Comparison of ENCODE assay signal across 13 cellular contexts in the genomic region with DNA sequence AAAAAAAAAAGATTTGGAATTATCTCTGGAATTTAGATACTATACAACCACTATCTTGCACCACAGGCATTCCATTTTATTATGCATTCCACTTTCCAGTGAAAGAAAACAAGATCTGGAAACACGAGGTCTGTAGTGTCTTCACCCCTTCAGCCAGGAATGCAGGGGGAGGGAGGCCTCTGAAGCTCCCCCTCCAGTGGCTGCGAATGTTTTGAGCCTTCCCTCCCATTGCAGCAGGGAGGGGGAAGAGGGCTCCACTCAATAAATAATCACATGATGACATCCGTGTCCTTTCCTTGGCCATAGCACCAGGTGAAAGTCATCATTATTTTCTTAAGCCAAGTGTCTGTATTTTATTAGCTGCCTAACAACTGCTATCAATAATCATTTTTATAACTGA. TPM values are rescaled to one million over a fixed set of nuclear protein-coding genes. Genes with fewer than 3 reads are reported as not detected.
DNase-seq lines count a peak whose midpoint lies in the region; ATAC-seq and TF ChIP-seq lines count a peak whose summit lies in the region.
"Had no signal": no experiment of that assay in that cellular context is flagged by ENCODE, and none has a peak within 500 bp of the region (broad histone marks: within the 10 kb centered on the region; RNA-seq: fewer than 3 reads in every experiment).

No MANE protein-coding gene starts in this region.

- H3K36me3 ChIP-seq in H7 (replicated peaks; ENCODE audit: control insufficient read depth, insufficient read depth, low read length) (no peaks in the 10 kb centered on the region), brain microvascular endothelial cell (replicated peaks) (no peaks in the 10 kb centered on the region), smooth muscle cell (ENCODE audit: low read depth) (no peaks in the 10 kb centered on the region)

- 18% methylated on average over 3 of the region's 3 CpGs for WGBS in smooth muscle cell (ENCODE audit: low lambda C conversion rate)

- H3K9me3 ChIP-seq in smooth muscle cell (replicated peaks; ENCODE audit: low read depth): peaks cover 3% of the 10 kb centered on the region

- ATAC-seq in left lobe of liver: no peak
- ATAC-seq: activated CD8-positive, alpha-beta T cell treated with anti-CD3 and anti-CD28 coated beads, Interleukin-2, amount 10 ng/mL, durations not matched to agents 7 days and 5 days had no signal

- H2AFZ ChIP-seq in smooth muscle cell (ENCODE audit: low read depth): no peak overlapping the region

- no peak overlapping the region for H3K9ac ChIP-seq in smooth muscle cell (ENCODE audit: low read depth)

- peaks cover 21% of the 10 kb centered on the region for H3K4me1 ChIP-seq in smooth muscle cell (ENCODE audit: low read depth)

- DNase-seq in H7: peak; percentile 55
- peak; percentile 86 for DNase-seq in brain microvascular endothelial cell
- DNase-seq in iPS-NIHi7 (ENCODE audit: extremely low spot score): peak; percentile 55
- no peak for DNase-seq in smooth muscle cell (lab: John Stamatoyannopoulos, UW; ENCODE audit: unreplicated experiment)
- DNase-seq in left lobe of liver (ENCODE audit: low spot score): no peak
- no peak for DNase-seq in hippocampal formation (lab: John Stamatoyannopoulos, UW)
- DNase-seq in NCI-H524 (lab: John Stamatoyannopoulos, UW): no peak
- no peak for DNase-seq in foreskin melanocyte
- DNase-seq: activated CD8-positive, alpha-beta T cell treated with anti-CD3 and anti-CD28 coated beads, Interleukin-2, amount 10 ng/mL, durations not matched to agents 7 days and 5 days; activated naive CD8-positive, alpha-beta T cell treated with anti-CD3 and anti-CD28 coated beads, Interleukin-2, amount 10 ng/mL, durations not matched to agents 7 days and 5 days; DMS79; H9 had no signal

- H4K20me1 ChIP-seq in smooth muscle cell (ENCODE audit: low read depth): no peaks in the 10 kb centered on the region

- peak; percentile 11 for TF ChIP-seq CTCF in brain microvascular endothelial cell (IDR thresholded peaks at IDR 0.05; ENCODE audit: low read depth, low read length, missing control alignments)
- TF ChIP-seq CTCF in smooth muscle cell (IDR thresholded peaks at IDR 0.05; ENCODE audit: borderline replicate concordance, insufficient read depth, poor library complexity, severe bottlenecking): no peak

- no peaks in the 10 kb centered on the region for H3K79me2 ChIP-seq in smooth muscle cell (ENCODE audit: low read depth)

- H3K27me3 ChIP-seq in H7 (ENCODE audit: control insufficient read depth, insufficient read depth, low read length) (no peaks in the 10 kb centered on the region), brain microvascular endothelial cell (replicated peaks) (no peaks in the 10 kb centered on the region), smooth muscle cell (ENCODE audit: low read depth) (no peaks in the 10 kb centered on the region)

- H3K4me3 ChIP-seq in H7 (ENCODE audit: insufficient read depth, low read depth, low read length): no peak overlapping the region
- H3K4me3 ChIP-seq in brain microvascular endothelial cell (ENCODE audit: low read depth, low read length): no peak overlapping the region
- no peak overlapping the region for H3K4me3 ChIP-seq in smooth muscle cell

- H3K27ac ChIP-seq in brain microvascular endothelial cell (no peak overlapping the region), smooth muscle cell (ENCODE audit: low read depth) (no peak overlapping the region)

- in situ Hi-C loops in brain microvascular endothelial cell (cut with HindIII; ENCODE audit: low pct_ligation_motif_present, low sequenced_read_pairs): no loop called here

- no peaks in the 10 kb centered on the region for H3F3A ChIP-seq in smooth muscle cell (ENCODE audit: low read depth)

- H3K4me2 ChIP-seq in smooth muscle cell: peak overlapping the region; percentile 46

RNA-seq across cellular contexts. Expression of gene ALPK2, which starts 38.7 kb away (rescaled TPM):
- 0.26 and 0.42 TPM in 2 replicates for total RNA-seq in H7 (2014; rRNA removed; shearing (Covaris generic))
- total RNA-seq in smooth muscle cell (39.0 and 42.1 TPM in 2 replicates), left lobe of liver (5.0 TPM)
- 9.3 and 13.2 TPM in 2 replicates for polyA plus RNA-seq in smooth muscle cell
- total RNA-seq: activated CD8-positive, alpha-beta T cell treated with anti-CD3 and anti-CD28 coated beads, Interleukin-2, amount 10 ng/mL, durations not matched to agents 7 days and 5 days; endothelial cell of umbilical vein had no signal
- polyA plus RNA-seq: endothelial cell of umbilical vein had no signal

Comparison
In these comparisons a context has a peak if more than half of its experiments do, and no peak if none do; other contexts are left out.
1. DNase-seq: peak in H7 (single experiment), brain microvascular endothelial cell (single experiment) and iPS-NIHi7 (single experiment); none in smooth muscle cell (single experiment), left lobe of liver (single experiment), hippocampal formation (0 of 2), NCI-H524 (0 of 2) and foreskin melanocyte (single experiment).